ENCODE assay signal across 8 cellular contexts in the genomic region with DNA sequence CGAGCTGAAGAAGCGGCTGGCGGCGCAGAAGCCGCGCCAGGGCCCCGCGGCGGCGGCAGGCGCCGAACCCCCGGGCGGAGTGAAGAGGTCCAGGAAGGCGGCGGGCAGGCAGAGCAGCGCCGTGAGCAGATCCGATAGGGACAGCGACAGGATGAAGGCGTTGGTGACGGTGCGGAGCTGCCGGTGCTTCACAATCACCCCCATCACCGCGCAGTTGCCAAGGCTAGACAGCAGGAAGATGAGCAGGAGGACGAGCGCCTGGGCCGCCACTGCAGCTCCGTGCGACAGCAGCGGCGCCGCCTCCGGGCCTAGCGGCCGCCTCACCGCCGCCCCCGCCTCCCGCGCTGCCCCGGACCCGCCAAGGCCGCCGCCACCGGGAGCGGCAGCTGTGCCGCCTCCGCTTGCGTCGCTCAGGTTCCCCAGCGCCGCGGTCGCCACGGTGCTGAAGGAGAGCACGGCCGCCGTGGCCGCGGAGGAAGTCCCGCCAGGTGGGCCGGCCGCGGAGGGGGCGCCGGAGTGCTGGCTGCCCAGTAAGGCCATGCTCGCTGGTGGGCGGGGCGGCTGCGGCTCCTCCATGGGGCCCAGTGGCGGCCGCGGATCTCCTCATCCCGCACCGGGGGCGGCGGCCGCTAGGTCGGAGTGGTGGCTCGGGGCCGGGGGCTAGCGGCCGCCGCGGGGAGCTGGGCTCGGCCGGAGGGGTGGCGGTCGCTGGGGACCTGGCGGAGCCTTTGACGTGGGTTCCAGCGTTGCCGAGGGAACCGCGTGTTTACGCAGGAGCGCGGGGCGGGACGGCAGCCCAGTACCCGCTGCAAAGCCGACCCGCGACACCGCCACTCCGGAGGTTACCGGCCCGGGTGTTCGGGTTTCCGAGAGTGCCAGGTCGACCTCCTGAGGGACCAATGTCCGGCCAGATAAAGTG. TPM values are rescaled to one million over a fixed set of nuclear protein-coding genes. Genes with fewer than 3 reads are reported as not detected.
A peak's percentile ranks its signal among the peaks of the same experiment; 100 is the strongest.
DNase-seq lines count a peak whose midpoint lies in the region; ATAC-seq and TF ChIP-seq lines count a peak whose summit lies in the region.

A gene with protein sequence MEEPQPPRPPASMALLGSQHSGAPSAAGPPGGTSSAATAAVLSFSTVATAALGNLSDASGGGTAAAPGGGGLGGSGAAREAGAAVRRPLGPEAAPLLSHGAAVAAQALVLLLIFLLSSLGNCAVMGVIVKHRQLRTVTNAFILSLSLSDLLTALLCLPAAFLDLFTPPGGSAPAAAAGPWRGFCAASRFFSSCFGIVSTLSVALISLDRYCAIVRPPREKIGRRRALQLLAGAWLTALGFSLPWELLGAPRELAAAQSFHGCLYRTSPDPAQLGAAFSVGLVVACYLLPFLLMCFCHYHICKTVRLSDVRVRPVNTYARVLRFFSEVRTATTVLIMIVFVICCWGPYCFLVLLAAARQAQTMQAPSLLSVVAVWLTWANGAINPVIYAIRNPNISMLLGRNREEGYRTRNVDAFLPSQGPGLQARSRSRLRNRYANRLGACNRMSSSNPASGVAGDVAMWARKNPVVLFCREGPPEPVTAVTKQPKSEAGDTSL (minus strand): TSS at position 730 of the 919 bp plus-strand sequence. CDS start 154 bp downstream, at position 576.

- peak within 1 kb of the TSS; percentile 77 for H3K4me3 ChIP-seq in GM23338

- H3F3A ChIP-seq in GM23338 (replicated peaks; ENCODE audit: low read depth), result no peaks in the 10 kb centered on the region; the same call in 1 of the 2 replicates

- peaks cover 38% of the 10 kb centered on the region for H3K27me3 ChIP-seq in GM23338 (ENCODE audit: insufficient read depth)

- H3K4me1 Mint-ChIP-seq in GM23338 (peaks cover 10% of the 10 kb centered on the region), memory B cell (peaks cover 5% of the 10 kb centered on the region)
- H3K4me1 Mint-ChIP-seq in activated CD8-positive, alpha-beta T cell treated with anti-CD3 and anti-CD28 coated beads, Interleukin-2, amount 10 ng/mL, durations not matched to agents 7 days and 5 days (ENCODE audit: low read depth), result peaks cover 14% of the 10 kb centered on the region
- peaks cover 2 to 11% of the 10 kb centered on the region in 2 donors for H3K4me1 Mint-ChIP-seq in effector memory CD8-positive, alpha-beta T cell (ENCODE audit: low read depth in 2 of 2)

- DNase-seq in G401 (ENCODE audit: low spot score) (peak; percentile 71), GM23338 (ENCODE audit: low spot score) (peak; percentile 70), NCI-H146 treated with DMSO at 0.1 percent for 48 hours (lab: John Stamatoyannopoulos, UW; ENCODE audit: unreplicated experiment) (peak; percentile 17), memory B cell (ENCODE audit: low spot score in 2 of 2) (peak; percentile 48 to 59), COLO829 (ENCODE audit: low spot score) (no peak)
- DNase-seq in activated CD8-positive, alpha-beta T cell treated with anti-CD3 and anti-CD28 coated beads, Interleukin-2, amount 10 ng/mL, durations not matched to agents 7 days and 5 days, result peak; percentile 65
- DNase-seq in effector memory CD8-positive, alpha-beta T cell, result peak; percentile 45 to 56 (median 46)
- DNase-seq in stimulated activated CD8-positive, alpha-beta memory T cell treated with anti-CD3 and anti-CD28 coated beads, Interleukin-12 subunit alpha, Interleukin-12 subunit beta, amount 100 ng/mL, for 4 hours (ENCODE audit: low read depth), result peak; percentile 43

- H3K27ac ChIP-seq in GM23338 (ENCODE audit: low read depth), result no peak within 1 kb of the TSS

- CTCF ChIA-PET in activated CD8-positive, alpha-beta T cell treated with anti-CD3 and anti-CD28 coated beads, Interleukin-2, amount 10 ng/mL, durations not matched to agents 7 days and 5 days (lab: Charles Lee), result interaction anchor here (1.2 to 1.7 kb wide), 2 partner anchors 19 to 112 kb away, joined by 3 to 5 read pairs; a partner anchor contains a TSS

- no peaks in the 10 kb centered on the region for H3K79me2 ChIP-seq in GM23338 (replicated peaks; ENCODE audit: insufficient read depth)

- H4K20me1 ChIP-seq in GM23338 (replicated peaks; ENCODE audit: insufficient read depth), result peaks cover 14% of the 10 kb centered on the region

- H3K4me3 Mint-ChIP-seq in GM23338 (peak within 1 kb of the TSS; percentile 81), memory B cell (peak within 1 kb of the TSS; percentile 89)
- peak within 1 kb of the TSS; percentile 78 for H3K4me3 Mint-ChIP-seq in activated CD8-positive, alpha-beta T cell treated with anti-CD3 and anti-CD28 coated beads, Interleukin-2, amount 10 ng/mL, durations not matched to agents 7 days and 5 days
- peak within 1 kb of the TSS; percentile 87 to 90 for H3K4me3 Mint-ChIP-seq in effector memory CD8-positive, alpha-beta T cell

- no peaks in the 10 kb centered on the region for H3K9me2 ChIP-seq in GM23338 (ENCODE audit: insufficient read depth)

- H3K27ac Mint-ChIP-seq in GM23338 (no peak within 1 kb of the TSS), memory B cell (peak within 1 kb of the TSS; percentile 64)
- peak within 1 kb of the TSS; percentile 70 for H3K27ac Mint-ChIP-seq in activated CD8-positive, alpha-beta T cell treated with anti-CD3 and anti-CD28 coated beads, Interleukin-2, amount 10 ng/mL, durations not matched to agents 7 days and 5 days
- peak within 1 kb of the TSS; percentile 79 to 87 for H3K27ac Mint-ChIP-seq in effector memory CD8-positive, alpha-beta T cell

- H3K4me2 ChIP-seq in GM23338, result peak within 1 kb of the TSS; percentile 92

- H3K36me3 Mint-ChIP-seq in GM23338 (ENCODE audit: low read depth) (no peaks in the 10 kb centered on the region), memory B cell (peaks cover 4% of the 10 kb centered on the region)
- H3K36me3 Mint-ChIP-seq in activated CD8-positive, alpha-beta T cell treated with anti-CD3 and anti-CD28 coated beads, Interleukin-2, amount 10 ng/mL, durations not matched to agents 7 days and 5 days (ENCODE audit: low read depth), result peaks cover 5% of the 10 kb centered on the region
- peaks cover 4% of the 10 kb centered on the region for H3K36me3 Mint-ChIP-seq in effector memory CD8-positive, alpha-beta T cell (ENCODE audit: insufficient read depth)

- peak within 1 kb of the TSS; percentile 95 for H2AFZ ChIP-seq in GM23338

- in situ Hi-C loops in G401 (cut with HindIII; ENCODE audit: low sequenced_read_pairs), result no loop called here

- H3K36me3 ChIP-seq in GM23338 (ENCODE audit: insufficient read depth), result no peaks in the 10 kb centered on the region

- POLR2A ChIA-PET in activated CD8-positive, alpha-beta T cell treated with anti-CD3 and anti-CD28 coated beads, Interleukin-2, amount 10 ng/mL, durations not matched to agents 7 days and 5 days (lab: Charles Lee), result interaction anchor here (1.9 kb wide), 1 partner anchor 14 kb away, joined by 6 read pairs; no protein-coding TSS in a partner anchor

- H3K9me3 Mint-ChIP-seq in GM23338 (no peaks in the 10 kb centered on the region), memory B cell (no peaks in the 10 kb centered on the region)
- H3K9me3 Mint-ChIP-seq in activated CD8-positive, alpha-beta T cell treated with anti-CD3 and anti-CD28 coated beads, Interleukin-2, amount 10 ng/mL, durations not matched to agents 7 days and 5 days (ENCODE audit: insufficient read depth), result no peaks in the 10 kb centered on the region
- no peaks in the 10 kb centered on the region for H3K9me3 Mint-ChIP-seq in effector memory CD8-positive, alpha-beta T cell

- H3K27me3 Mint-ChIP-seq in GM23338 (ENCODE audit: insufficient read depth, low read depth, poor library complexity) (peaks cover 21% of the 10 kb centered on the region), memory B cell (peaks cover 2% of the 10 kb centered on the region)
- H3K27me3 Mint-ChIP-seq in activated CD8-positive, alpha-beta T cell treated with anti-CD3 and anti-CD28 coated beads, Interleukin-2, amount 10 ng/mL, durations not matched to agents 7 days and 5 days (ENCODE audit: low read depth), result no peaks in the 10 kb centered on the region
- H3K27me3 Mint-ChIP-seq in effector memory CD8-positive, alpha-beta T cell, result no peaks in the 10 kb centered on the region

- TF ChIP-seq CTCF in GM23338 (conservative IDR thresholded peaks at IDR 0.05; ENCODE audit: low read depth in 2 of 2), result no peak

- ATAC-seq in GM23338, result peak; percentile 74
- peak; percentile 79 for ATAC-seq in activated CD8-positive, alpha-beta T cell treated with anti-CD3 and anti-CD28 coated beads, Interleukin-2, amount 10 ng/mL, durations not matched to agents 7 days and 5 days
- peak; percentile 72 for ATAC-seq in effector memory CD8-positive, alpha-beta T cell (replicated peaks)
- ATAC-seq in memory B cell (ENCODE audit: low read depth), result peak; percentile 66

- peaks cover 9% of the 10 kb centered on the region for H3K4me1 ChIP-seq in GM23338 (ENCODE audit: insufficient read depth)

RNA-seq across cellular contexts. Expression of the gene that starts here (rescaled TPM):
- 0.06 and 0.71 TPM in 2 replicates for total RNA-seq in G401 (2014; rRNA removed; shearing (Covaris generic))
- total RNA-seq in GM23338 (2014; rRNA removed; shearing (Covaris generic)), result 0.93 and 2.2 TPM in 2 replicates
- polyA plus RNA-seq in GM23338 (2016; fragmentation: Nextera tagmentation; extraction: Ambion mirVana), result 0.23 and 0.47 TPM in 2 replicates
- 1 to 10 TPM; 1.5 to 1.8 TPM for total RNA-seq in activated CD8-positive, alpha-beta T cell treated with anti-CD3 and anti-CD28 coated beads, Interleukin-2, amount 10 ng/mL, durations not matched to agents 7 days and 5 days

Comparison
In these comparisons a context has a peak if more than half of its experiments do, and no peak if none do; other contexts are left out.
1. Peak in DNase-seq in G401; RNA of the gene not detected or under 1 TPM.